ENCODE assay signal across 17 cellular contexts in the genomic region with DNA sequence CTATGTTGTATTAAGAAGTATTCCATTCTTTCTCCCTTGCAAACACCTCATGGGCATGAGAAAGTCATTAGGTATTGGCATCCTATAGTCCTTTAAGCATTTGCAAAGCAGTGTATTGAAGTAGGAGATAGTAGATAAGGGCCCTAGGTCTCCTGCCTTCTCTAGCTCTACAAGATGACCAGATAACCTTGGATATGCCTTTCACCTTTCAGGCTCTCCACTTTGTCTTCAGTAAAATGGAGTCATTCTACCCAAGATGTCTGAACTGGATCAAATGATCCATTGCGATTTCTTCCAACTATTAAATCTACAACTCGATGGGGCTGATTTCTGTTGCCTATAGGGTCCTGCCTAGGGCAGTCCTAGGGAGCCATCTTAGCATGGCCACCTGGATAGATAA.
DNase-seq lines count a peak whose midpoint lies in the region; ATAC-seq and TF ChIP-seq lines count a peak whose summit lies in the region.
"Had no signal": no experiment of that assay in that cellular context is flagged by ENCODE, and none has a peak within 500 bp of the region (broad histone marks: within the 10 kb centered on the region; RNA-seq: fewer than 3 reads in every experiment).

No MANE protein-coding gene starts in this region.

- in situ Hi-C loops in KBM-7 (cut with MboI; ENCODE audit: low pct_unique_long_range_greater_than_20kb, low sequenced_read_pairs) = no loop called here

- no peak for DNase-seq in activated CD4-positive, alpha-beta T cell treated with anti-CD3 and anti-CD28 coated beads for 36 hours
- DNase-seq in activated CD4-positive, alpha-beta T cell treated with anti-CD3 and anti-CD28 coated beads, Interleukin-2, amount 50 U/mL, for 4 hours = no peak
- DNase-seq in heart left ventricle (no peak), right atrium auricular region (ENCODE audit: low spot score) (no peak), tibial nerve (ENCODE audit: low spot score in 2 of 2) (no peak), KBM-7 (no peak), GM19238 (ENCODE audit: insufficient read length, low spot score) (no peak)
- DNase-seq: AML-193; NCI-H1105 treated with DMSO at 0.1 percent for 48 hours; NCI-H1694; NCI-H2081 treated with DMSO at 0.1 percent for 48 hours; NCI-H510A; NCI-H748 treated with DMSO at 0.1 percent for 48 hours; NK-92 treated with Interleukin-12 subunit alpha and Interleukin-12 subunit beta, amount 100 ng/mL, for 24 hours had no signal

- no peak for ATAC-seq in activated CD4-positive, alpha-beta T cell treated with anti-CD3 and anti-CD28 coated beads for 36 hours
- ATAC-seq in heart left ventricle = peak in 1 of 4 donors; percentile 16

- H3K27me3 Mint-ChIP-seq in activated CD4-positive, alpha-beta T cell treated with anti-CD3 and anti-CD28 coated beads for 36 hours = no peaks in the 10 kb centered on the region

- H3K36me3 ChIP-seq in heart left ventricle (no peaks in the 10 kb centered on the region), right atrium auricular region (no peaks in the 10 kb centered on the region), rectal smooth muscle tissue (ENCODE audit: control insufficient read depth, insufficient read depth, low read length) (no peaks in the 10 kb centered on the region), tibial nerve (no peaks in the 10 kb centered on the region)

- TF ChIP-seq EP300 in tibial nerve (IDR thresholded peaks at IDR 0.05) = no peak

- POLR2A ChIA-PET in activated CD4-positive, alpha-beta T cell treated with anti-CD3 and anti-CD28 coated beads for 36 hours (lab: Charles Lee) = no interaction called here

- no peak for TF ChIP-seq POLR2A in heart left ventricle (IDR thresholded peaks at IDR 0.05)
- TF ChIP-seq POLR2A in tibial nerve (IDR thresholded peaks at IDR 0.05) = no peak

- no peaks in the 10 kb centered on the region for H3K9me3 ChIP-seq in heart left ventricle
- H3K9me3 ChIP-seq in right atrium auricular region = no peaks in the 10 kb centered on the region
- no peaks in the 10 kb centered on the region for H3K9me3 ChIP-seq in tibial nerve

- intact Hi-C loops in activated CD4-positive, alpha-beta T cell treated with anti-CD3 and anti-CD28 coated beads for 36 hours (cut with DNase I, micrococcal nuclease) = no loop called here
- intact Hi-C loops in heart left ventricle (cut with DNase I) = no loop called here

- 49 to 100% (median 75%) methylated on average over 1 to 2 of the region's 2 CpGs for WGBS in heart left ventricle, 4 donors
- WGBS in tibial nerve, 2 donors = 50 to 100% methylated on average over 1 to 2 of the region's 2 CpGs

- H3K36me3 Mint-ChIP-seq in activated CD4-positive, alpha-beta T cell treated with anti-CD3 and anti-CD28 coated beads for 36 hours (ENCODE audit: low read depth) = no peaks in the 10 kb centered on the region

- no peak for TF ChIP-seq CTCF in heart left ventricle (IDR thresholded peaks at IDR 0.05)
- TF ChIP-seq CTCF in right atrium auricular region (IDR thresholded peaks at IDR 0.05) = no peak
- no peak for TF ChIP-seq CTCF in tibial nerve (IDR thresholded peaks at IDR 0.05)

- no peak overlapping the region for H3K9ac ChIP-seq in rectal smooth muscle tissue (ENCODE audit: low read length)

- no peak overlapping the region for H3K4me3 Mint-ChIP-seq in activated CD4-positive, alpha-beta T cell treated with anti-CD3 and anti-CD28 coated beads for 36 hours

- CTCF ChIA-PET in activated CD4-positive, alpha-beta T cell treated with anti-CD3 and anti-CD28 coated beads for 36 hours (lab: Charles Lee) = no interaction called here

- peak overlapping the region; percentile 61 for H3K27ac Mint-ChIP-seq in activated CD4-positive, alpha-beta T cell treated with anti-CD3 and anti-CD28 coated beads for 36 hours

- H3K4me1 ChIP-seq in heart left ventricle = peaks cover 0 to 18% (median 0%) of the 10 kb centered on the region in 12 donors
- H3K4me1 ChIP-seq in right atrium auricular region = peaks cover 0 to 4% of the 10 kb centered on the region in 2 donors
- no peaks in the 10 kb centered on the region for H3K4me1 ChIP-seq in rectal smooth muscle tissue (ENCODE audit: control insufficient read depth, insufficient read depth, low read length)
- peaks cover 0 to 29% (median 11%) of the 10 kb centered on the region in 4 donors for H3K4me1 ChIP-seq in tibial nerve

- H3K27me3 ChIP-seq in heart left ventricle (no peaks in the 10 kb centered on the region), right atrium auricular region (no peaks in the 10 kb centered on the region), rectal smooth muscle tissue (ENCODE audit: control insufficient read depth, insufficient read depth, low read length) (no peaks in the 10 kb centered on the region), tibial nerve (no peaks in the 10 kb centered on the region)

- H3K4me3 ChIP-seq in heart left ventricle (no peak overlapping the region), right atrium auricular region (no peak overlapping the region), rectal smooth muscle tissue (ENCODE audit: low read length) (no peak overlapping the region), tibial nerve (no peak overlapping the region)

- H3K9me3 Mint-ChIP-seq in activated CD4-positive, alpha-beta T cell treated with anti-CD3 and anti-CD28 coated beads for 36 hours (ENCODE audit: low read depth) = peaks cover under 1% of the 10 kb centered on the region

- H3K4me1 Mint-ChIP-seq in activated CD4-positive, alpha-beta T cell treated with anti-CD3 and anti-CD28 coated beads for 36 hours = peaks cover 11% of the 10 kb centered on the region

- H3K27ac ChIP-seq in heart left ventricle (peak overlapping the region in 10 of 12 donors; percentile 27 to 81 (median 50)), right atrium auricular region (peak overlapping the region in 1 of 2 donors; percentile 62), rectal smooth muscle tissue (ENCODE audit: low read depth, low read length) (peak overlapping the region; percentile 35), tibial nerve (peak overlapping the region; percentile 64 to 95 (median 85))
- H3K27ac ChIP-seq: 22Rv1, C4-2B had no signal
